In genomic region chr2:170940066-170940465, GRCh38 we compare ENCODE assay signal across 21 cellular contexts.
"Had no signal": no experiment of that assay in that cellular context is flagged by ENCODE, and none has a peak within 500 bp of the region (broad histone marks: within the 10 kb centered on the region; RNA-seq: fewer than 3 reads in every experiment).

No MANE protein-coding gene starts in this region.

- H3K9me3 Mint-ChIP-seq: activated naive CD4-positive, alpha-beta T cell treated with anti-CD3 and anti-CD28 coated beads for 36 hours; activated T-helper 2 cell treated with anti-CD3 and anti-CD28 coated beads, Interferon-gamma antibody, Interleukin-2, Interleukin-4, amounts not matched to agents 10 μg/mL and 5 μg/mL and 100 μg/mL, durations not matched to agents 14 hours and 24 hours and 36 hours; mesothelial cell of epicardium had no signal

- H3K4me3 ChIP-seq: esophagus muscularis mucosa, gastroesophageal sphincter, heart left ventricle, left lung, neural progenitor cell, prostate gland, thyroid gland had no signal

- H3K4me1 ChIP-seq: neural progenitor cell, prostate gland had no signal

- H3K9me3 ChIP-seq: esophagus muscularis mucosa, gastroesophageal sphincter, heart left ventricle, left lung, prostate gland, thyroid gland had no signal

- H3K9ac ChIP-seq: neural progenitor cell had no signal

- DNase-seq: activated naive CD4-positive, alpha-beta T cell treated with anti-CD3 and anti-CD28 coated beads for 36 hours; cerebellar nuclear complex; cortex of kidney; effector CD4-positive, alpha-beta T cell; heart left ventricle; left lung; right cardiac atrium; stimulated activated CD4-positive, alpha-beta T cell treated with anti-CD3 and anti-CD28 coated beads, Interleukin-2, amount 100 ng/mL, for 24 hours; stimulated activated naive CD4-positive, alpha-beta T cell treated with Interleukin-2 at 50 U/mL for 16 hours; T-helper 1 cell; thyroid gland had no signal

- FAIRE-seq: astrocyte, bronchial epithelial cell, endothelial cell of umbilical vein had no signal

- H3K27ac Mint-ChIP-seq: activated naive CD4-positive, alpha-beta T cell treated with anti-CD3 and anti-CD28 coated beads for 36 hours; activated T-helper 2 cell treated with anti-CD3 and anti-CD28 coated beads, Interferon-gamma antibody, Interleukin-2, Interleukin-4, amounts not matched to agents 10 μg/mL and 5 μg/mL and 100 μg/mL, durations not matched to agents 14 hours and 24 hours and 36 hours; mesothelial cell of epicardium; neural progenitor cell had no signal

- H3K27me3 ChIP-seq: esophagus muscularis mucosa, gastroesophageal sphincter, heart left ventricle, left lung, neural progenitor cell, thyroid gland had no signal

- H3K27ac ChIP-seq: esophagus muscularis mucosa, gastroesophageal sphincter, heart left ventricle, left lung, neural progenitor cell, prostate gland, thyroid gland had no signal

- H3K4me3 Mint-ChIP-seq: activated naive CD4-positive, alpha-beta T cell treated with anti-CD3 and anti-CD28 coated beads for 36 hours; mesothelial cell of epicardium; neural progenitor cell had no signal

- H3K36me3 ChIP-seq: neural progenitor cell, prostate gland, thyroid gland had no signal

- ATAC-seq: activated CD4-positive, CD25-positive, alpha-beta regulatory T cell treated with anti-CD3 and anti-CD28 coated beads, Interleukin-2, amount 50 U/mL, for 24 hours; gastroesophageal sphincter; heart left ventricle; left lung; right cardiac atrium had no signal
